Comparison of ENCODE assay signal across 1 cellular context in genomic region chr10:121904888-121905287, GRCh38.
TF ChIP-seq lines count a peak whose summit lies in the region.

No MANE protein-coding gene starts in this region.

TF ChIP-seq in HepG2, 621 proteins besides CTCF, POLR2A, EP300 and RAD21 (continued from another document):
- TF ChIP-seq ZNF331 (CRISPR knock-in tag; IDR thresholded peaks at IDR 0.05) (peak; percentile 65; the same call in 1 of the 2 replicates), NR2F1 (CRISPR knock-in tag; IDR thresholded peaks at IDR 0.05) (peak; percentile 25 to 76; a peak in 2 of 4 replicates), KAT7 (CRISPR knock-in tag; IDR thresholded peaks at IDR 0.05; ENCODE audit: borderline replicate concordance) (0 out of 2 replicates have a peak, but pooled peaks have one; percentile 30), ATRX (CRISPR knock-in tag; IDR thresholded peaks at IDR 0.05; ENCODE audit: borderline replicate concordance) (no peak), SALL1 (CRISPR knock-in tag; IDR thresholded peaks at IDR 0.05) (peak; percentile 65), PAX8 (CRISPR knock-in tag; IDR thresholded peaks at IDR 0.05; ENCODE audit: borderline replicate concordance) (no peak), ZNF33A (CRISPR knock-in tag; IDR thresholded peaks at IDR 0.05; ENCODE audit: borderline replicate concordance) (no peak), BRD4 (CRISPR knock-in tag; IDR thresholded peaks at IDR 0.05) (no peak), MTF2 (CRISPR knock-in tag; IDR thresholded peaks at IDR 0.05; ENCODE audit: borderline replicate concordance) (no peak), ARID5B (CRISPR knock-in tag; IDR thresholded peaks at IDR 0.05) (peak; percentile 89), DRAP1 (CRISPR knock-in tag; IDR thresholded peaks at IDR 0.05) (0 out of 2 replicates have a peak, but pooled peaks have one; percentile 25), SNAPC2 (CRISPR knock-in tag; IDR thresholded peaks at IDR 0.05) (no peak), DPF2 (CRISPR knock-in tag; IDR thresholded peaks at IDR 0.05; ENCODE audit: borderline replicate concordance, low read depth) (peak; percentile 47; the same call in 1 of the 2 replicates), PITX1 (CRISPR knock-in tag; IDR thresholded peaks at IDR 0.05) (no peak), ZNF142 (CRISPR knock-in tag; IDR thresholded peaks at IDR 0.05) (no peak), RXRB (CRISPR knock-in tag; IDR thresholded peaks at IDR 0.05; ENCODE audit: borderline replicate concordance) (peak; percentile 89), TCF7L2 (IDR thresholded peaks at IDR 0.05; ENCODE audit: low read depth, low read length) (no peak)
- TF ChIP-seq, protein P1, sequence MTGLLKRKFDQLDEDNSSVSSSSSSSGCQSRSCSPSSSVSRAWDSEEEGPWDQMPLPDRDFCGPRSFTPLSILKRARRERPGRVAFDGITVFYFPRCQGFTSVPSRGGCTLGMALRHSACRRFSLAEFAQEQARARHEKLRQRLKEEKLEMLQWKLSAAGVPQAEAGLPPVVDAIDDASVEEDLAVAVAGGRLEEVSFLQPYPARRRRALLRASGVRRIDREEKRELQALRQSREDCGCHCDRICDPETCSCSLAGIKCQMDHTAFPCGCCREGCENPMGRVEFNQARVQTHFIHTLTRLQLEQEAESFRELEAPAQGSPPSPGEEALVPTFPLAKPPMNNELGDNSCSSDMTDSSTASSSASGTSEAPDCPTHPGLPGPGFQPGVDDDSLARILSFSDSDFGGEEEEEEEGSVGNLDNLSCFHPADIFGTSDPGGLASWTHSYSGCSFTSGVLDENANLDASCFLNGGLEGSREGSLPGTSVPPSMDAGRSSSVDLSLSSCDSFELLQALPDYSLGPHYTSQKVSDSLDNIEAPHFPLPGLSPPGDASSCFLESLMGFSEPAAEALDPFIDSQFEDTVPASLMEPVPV (CRISPR knock-in tag; IDR thresholded peaks at IDR 0.05): no peak
